23 cellular contexts compared by ENCODE assay signal in the genomic region with DNA sequence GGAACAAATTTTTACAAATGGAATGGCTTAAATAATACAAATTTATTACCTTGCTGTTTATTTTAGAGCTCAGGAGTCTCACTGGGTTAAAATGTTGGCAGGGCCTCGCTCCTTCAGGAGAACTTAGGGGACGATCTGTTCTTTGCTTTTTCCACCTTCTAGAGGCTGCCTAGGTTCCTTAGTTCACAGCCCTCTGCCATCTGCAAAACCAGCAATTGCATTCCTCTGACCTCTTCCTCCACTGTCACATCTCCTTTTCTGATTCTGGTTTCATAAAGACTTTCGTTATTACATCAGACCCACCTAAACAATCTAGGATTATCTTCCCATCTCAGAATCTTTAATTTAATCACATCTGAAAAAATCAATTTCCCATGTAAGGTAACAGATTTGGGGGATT.
"Had no signal": no experiment of that assay in that cellular context is flagged by ENCODE, and none has a peak within 500 bp of the region (broad histone marks: within the 10 kb centered on the region; RNA-seq: fewer than 3 reads in every experiment).

No MANE protein-coding gene starts in this region.

- DNase-seq: effector CD8-positive, alpha-beta T cell; endodermal cell; foreskin fibroblast; gastrocnemius medialis; head of caudate nucleus; left ventricle myocardium superior; lower lobe of right lung; naive thymus-derived CD8-positive, alpha-beta T cell; nephron progenitor cell; nucleus accumbens; stimulated activated CD4-positive, alpha-beta T cell treated with anti-CD3 and anti-CD28 coated beads, Interleukin-2, amount 100 ng/mL, for 24 hours; stimulated activated CD4-positive, alpha-beta T cell treated with anti-CD3 and anti-CD28 coated beads, Interleukin-4, amount 100 ng/mL, for 24 hours; stimulated activated naive CD8-positive, alpha-beta T cell treated with anti-CD3 and anti-CD28 coated beads, Interleukin-15, Interleukin-2, amounts not matched to agents 100 U/mL and 50 U/mL, for 24 hours; substantia nigra; testis; tibial artery had no signal

- H3K4me1 Mint-ChIP-seq: endodermal cell; naive thymus-derived CD8-positive, alpha-beta T cell; stimulated activated memory B cell treated with anti-CD40 and anti-IgM and Interleukin-4, amounts not matched to agents 10 μg/mL and 1 μg/mL and 100 μg/mL, for 72 hours had no signal

- H3K4me1 ChIP-seq: gastrocnemius medialis, lower lobe of right lung, prostate gland, right atrium auricular region, testis, tibial artery had no signal

- H3K4me3 ChIP-seq: gastrocnemius medialis, lower lobe of right lung, prostate gland, right atrium auricular region, testis, tibial artery had no signal

- ATAC-seq: esophagus mucosa; gastrocnemius medialis; left ventricle myocardium superior; lower lobe of right lung; naive thymus-derived CD8-positive, alpha-beta T cell; sciatic nerve; stimulated activated memory B cell treated with anti-CD40 and anti-IgM and Interleukin-4, amounts not matched to agents 10 μg/mL and 1 μg/mL and 100 μg/mL, for 72 hours; stimulated activated naive CD8-positive, alpha-beta T cell treated with anti-CD3 and anti-CD28 coated beads, Interleukin-15, Interleukin-2, amounts not matched to agents 100 U/mL and 50 U/mL, for 24 hours had no signal

- H3K27ac Mint-ChIP-seq: endodermal cell; naive thymus-derived CD8-positive, alpha-beta T cell; nephron progenitor cell; stimulated activated memory B cell treated with anti-CD40 and anti-IgM and Interleukin-4, amounts not matched to agents 10 μg/mL and 1 μg/mL and 100 μg/mL, for 72 hours; type B pancreatic cell had no signal

- H3K27me3 ChIP-seq: gastrocnemius medialis, right atrium auricular region, testis, tibial artery had no signal

- H3K36me3 Mint-ChIP-seq: naive thymus-derived CD8-positive, alpha-beta T cell; stimulated activated memory B cell treated with anti-CD40 and anti-IgM and Interleukin-4, amounts not matched to agents 10 μg/mL and 1 μg/mL and 100 μg/mL, for 72 hours; type B pancreatic cell had no signal

- H3K27me3 Mint-ChIP-seq: naive thymus-derived CD8-positive, alpha-beta T cell; stimulated activated memory B cell treated with anti-CD40 and anti-IgM and Interleukin-4, amounts not matched to agents 10 μg/mL and 1 μg/mL and 100 μg/mL, for 72 hours; type B pancreatic cell had no signal

- H3K36me3 ChIP-seq: gastrocnemius medialis, lower lobe of right lung, prostate gland, right atrium auricular region, tibial artery had no signal

- H3K27ac ChIP-seq: epithelial cell of prostate, gastrocnemius medialis, lower lobe of right lung, prostate gland, right atrium auricular region, testis, tibial artery had no signal

- H3K9me3 Mint-ChIP-seq: endodermal cell, type B pancreatic cell had no signal

- H3K4me3 Mint-ChIP-seq: endodermal cell; naive thymus-derived CD8-positive, alpha-beta T cell; nephron progenitor cell; stimulated activated memory B cell treated with anti-CD40 and anti-IgM and Interleukin-4, amounts not matched to agents 10 μg/mL and 1 μg/mL and 100 μg/mL, for 72 hours; type B pancreatic cell had no signal

- H3K9me3 ChIP-seq: gastrocnemius medialis, lower lobe of right lung, prostate gland, testis, tibial artery had no signal
